ENCODE assay signal across 9 cellular contexts in the genomic region with DNA sequence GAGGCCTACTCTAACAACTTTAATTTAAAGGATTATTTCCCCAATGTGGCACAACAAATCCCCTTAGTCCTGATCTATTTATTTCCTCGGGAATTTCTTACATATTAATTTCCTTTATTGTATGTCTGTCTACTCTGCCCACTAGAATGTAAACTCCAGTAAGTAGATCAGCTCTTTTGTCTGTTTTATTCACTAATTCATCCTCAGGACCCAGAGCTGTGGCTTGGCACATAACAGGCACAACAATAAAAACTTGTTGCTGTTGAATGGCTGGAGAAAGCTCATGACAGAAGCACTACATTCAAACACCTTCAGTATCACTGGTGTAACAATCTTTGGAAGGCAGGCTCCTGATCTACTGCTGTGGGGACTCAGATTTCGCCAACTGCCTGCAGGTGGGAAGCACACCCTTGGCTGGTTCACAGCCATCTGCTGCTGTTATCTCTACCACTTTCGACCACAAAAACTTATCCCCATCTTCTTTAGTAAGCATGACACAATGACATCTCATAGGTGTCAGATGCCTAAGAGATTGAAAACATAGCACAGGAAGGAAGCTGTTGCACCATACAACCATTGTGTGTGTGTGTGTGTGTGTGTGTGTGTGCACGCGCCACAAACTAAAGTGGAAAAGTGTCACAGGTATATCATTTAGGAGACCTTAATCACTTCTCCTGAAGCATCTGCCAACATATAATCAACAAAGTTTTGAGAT. TPM values are rescaled to one million over a fixed set of nuclear protein-coding genes. Genes with fewer than 3 reads are reported as not detected.
DNase-seq lines count a peak whose midpoint lies in the region; ATAC-seq and TF ChIP-seq lines count a peak whose summit lies in the region.
"Had no signal": no experiment of that assay in that cellular context is flagged by ENCODE, and none has a peak within 500 bp of the region (broad histone marks: within the 10 kb centered on the region; RNA-seq: fewer than 3 reads in every experiment).

No MANE protein-coding gene starts in this region.

- intact Hi-C loops in mucosa of descending colon (cut with DNase I, micrococcal nuclease) = no loop called here

- peak; percentile 66 for ATAC-seq in HG02870 (IDR thresholded peaks at IDR 0.05; ENCODE audit: unreplicated experiment)
- ATAC-seq in mucosa of descending colon = peak; percentile 65
- ATAC-seq in HG03378 (IDR thresholded peaks at IDR 0.05; ENCODE audit: unreplicated experiment) = no peak

- in situ Hi-C loops in GM13977 (cut with MboI; ENCODE audit: low pct_unique_long_range_greater_than_20kb, low sequenced_read_pairs, unreplicated experiment) = no loop called here

- H3K4me1 ChIP-seq in mucosa of descending colon (ENCODE audit: low read depth) = no peaks in the 10 kb centered on the region

- no peak overlapping the region for H3K4me3 ChIP-seq in mucosa of descending colon
- H3K4me3 ChIP-seq: tibial nerve had no signal

- H3K36me3 ChIP-seq in mucosa of descending colon (ENCODE audit: low read depth) = no peaks in the 10 kb centered on the region

- DNase-seq in GM13977 (ENCODE audit: low spot score) (peak; percentile 69), mucosa of descending colon (no peak), NCI-H1417 (lab: John Stamatoyannopoulos, UW) (no peak), islet precursor cell (no peak), HuH-7.5 (ENCODE audit: low spot score) (no peak)
- peak; percentile 14 for DNase-seq in activated CD4-positive, alpha-beta T cell treated with anti-CD3 and anti-CD28 coated beads, Interleukin-2, amount 50 U/mL, for 1 hour

- H3K9me3 ChIP-seq in mucosa of descending colon = no peaks in the 10 kb centered on the region
- H3K9me3 ChIP-seq: tibial nerve had no signal

- TF ChIP-seq CTCF in GM13977 (IDR thresholded peaks at IDR 0.05; ENCODE audit: extremely low read depth, insufficient read depth, missing control alignments) (no peak), mucosa of descending colon (IDR thresholded peaks at IDR 0.05) (no peak)

RNA-seq across cellular contexts. Expression of gene HIRA, which starts 11.9 kb away (rescaled TPM):
- total RNA-seq in mucosa of descending colon = 10 to 100 TPM; 24.0 to 35.0 (median 27.4) TPM

RNA-seq across cellular contexts. Expression of gene MRPL40, which starts 12.7 kb away (rescaled TPM):
- 10 to 100 TPM; 15.2 to 21.7 (median 19.0) TPM for total RNA-seq in mucosa of descending colon

RNA-seq across cellular contexts. Expression of gene C22orf39, which starts 27.9 kb away (rescaled TPM):
- total RNA-seq in mucosa of descending colon = 10 to 100 TPM; 21.9 to 60.4 (median 28.0) TPM

RNA-seq across cellular contexts. Expression of gene UFD1, which starts 59.4 kb away (rescaled TPM):
- 10 to 100 TPM; 48.5 to 71.0 (median 49.9) TPM for total RNA-seq in mucosa of descending colon

Comparison
In these comparisons a context has a peak if more than half of its experiments do, and no peak if none do; other contexts are left out.
1. DNase-seq: peak in GM13977 (single experiment) and activated CD4-positive, alpha-beta T cell treated with anti-CD3 and anti-CD28 coated beads, Interleukin-2, amount 50 U/mL, for 1 hour (single experiment); none in mucosa of descending colon (0 of 3), NCI-H1417 (0 of 3), islet precursor cell (single experiment) and HuH-7.5 (single experiment).